ENCODE assay signal across 28 cellular contexts in genomic region chr16:537415-538335, GRCh38. TPM values are rescaled to one million over a fixed set of nuclear protein-coding genes. Genes with fewer than 3 reads are reported as not detected.
DNase-seq lines count a peak whose midpoint lies in the region; ATAC-seq, FAIRE-seq and TF ChIP-seq lines count a peak whose summit lies in the region.
"Had no signal": no experiment of that assay in that cellular context is flagged by ENCODE, and none has a peak within 500 bp of the region (broad histone marks: within the 10 kb centered on the region; RNA-seq: fewer than 3 reads in every experiment).

No MANE protein-coding gene starts in this region.

- POLR2A ChIA-PET in K562 (lab: Yijun Ruan, JAX), result interaction anchor here (1.0 to 1.1 kb wide), 2 partner anchors 10 to 16 kb away, joined by 4 to 5 read pairs; partner anchors contain the start of gene CAPN15

- BruUV-seq in Calu3 (replicated peaks; lab: Mats Ljungman, UMichigan) (no TSS peak), K562 (replicated peaks; lab: Mats Ljungman, UMichigan) (no TSS peak)

- H2AFZ ChIP-seq in K562 (ENCODE audit: low read depth, low read length) (no peak overlapping the region), neural progenitor cell (replicated peaks) (no peak overlapping the region)

- H3K4me1 Mint-ChIP-seq in Calu3 (ENCODE audit: low read depth, unreplicated experiment) (peaks cover 8% of the 10 kb centered on the region), neural progenitor cell (no peaks in the 10 kb centered on the region)

- H3K9me1 ChIP-seq in K562 (ENCODE audit: control insufficient read depth, insufficient read depth, low read length), result peaks cover 7% of the 10 kb centered on the region

- peaks cover 2 to 80% of the 10 kb centered on the region in 2 experiments; a peak in 3 of 5 replicates for H3K4me1 ChIP-seq in K562 (replicated peaks in 1 of 2; ENCODE audit: control insufficient read depth in 2 of 2, insufficient read depth in 2 of 2, low read length in 2 of 2)
- H3K4me1 ChIP-seq in neural progenitor cell, result no peaks in the 10 kb centered on the region

- H3K4me3 Mint-ChIP-seq in Calu3 (ENCODE audit: low read depth, unreplicated experiment), result no peak overlapping the region
- H3K4me3 Mint-ChIP-seq in neural progenitor cell, result no peak overlapping the region
- H3K4me3 Mint-ChIP-seq: activated CD4-positive, alpha-beta T cell treated with anti-CD3 and anti-CD28 coated beads for 36 hours; activated naive CD4-positive, alpha-beta T cell treated with anti-CD3 and anti-CD28 coated beads for 36 hours; activated T-cell treated with anti-CD3 and anti-CD28 coated beads, Interleukin-2, amount 50 U/mL, for 24 hours had no signal

- H3F3A ChIP-seq in neural progenitor cell (ENCODE audit: low read depth), result peaks cover 5% of the 10 kb centered on the region

- H3K27me3 ChIP-seq in K562 (ENCODE audit: control insufficient read depth in 2 of 2, insufficient read depth in 2 of 2, low read length in 2 of 2) (no peaks in the 10 kb centered on the region), neural progenitor cell (no peaks in the 10 kb centered on the region)

- H3K9me3 Mint-ChIP-seq in Calu3 (ENCODE audit: low read depth, unreplicated experiment), result no peaks in the 10 kb centered on the region
- H3K9me3 Mint-ChIP-seq in neural progenitor cell, result no peaks in the 10 kb centered on the region
- H3K9me3 Mint-ChIP-seq: activated naive CD4-positive, alpha-beta T cell treated with anti-CD3 and anti-CD28 coated beads for 36 hours; activated T-cell treated with anti-CD3 and anti-CD28 coated beads, Interleukin-2, amount 50 U/mL, for 24 hours had no signal

- TF ChIP-seq POLR2A in K562 (conservative IDR thresholded peaks at IDR 0.05) (no peak), erythroblast (IDR thresholded peaks at IDR 0.05; ENCODE audit: low read length) (no peak)

- H4K20me1 ChIP-seq in K562 (replicated peaks; ENCODE audit: control insufficient read depth, insufficient read depth, low read length), result peaks cover 4% of the 10 kb centered on the region; the same call in 1 of the 2 replicates
- H4K20me1 ChIP-seq in neural progenitor cell (ENCODE audit: low read depth), result peaks cover 49% of the 10 kb centered on the region

- no peaks in the 10 kb centered on the region for H3K27me3 Mint-ChIP-seq in Calu3 (ENCODE audit: unreplicated experiment)
- H3K27me3 Mint-ChIP-seq in neural progenitor cell (ENCODE audit: insufficient read depth, low read depth), result peaks cover 4% of the 10 kb centered on the region
- H3K27me3 Mint-ChIP-seq: activated CD4-positive, alpha-beta T cell treated with anti-CD3 and anti-CD28 coated beads for 36 hours; activated T-cell treated with anti-CD3 and anti-CD28 coated beads, Interleukin-2, amount 50 U/mL, for 24 hours had no signal

- H3K4me3 ChIP-seq in HFF-Myc (replicated peaks; ENCODE audit: low read depth, low read length) (no peak overlapping the region), K562 (no peak overlapping the region), neural progenitor cell (no peak overlapping the region)
- H3K4me3 ChIP-seq: lower lobe of right lung had no signal

- ATAC-seq in K562 (no peak), HG03439 (IDR thresholded peaks at IDR 0.05; ENCODE audit: unreplicated experiment) (no peak)
- ATAC-seq: activated CD4-positive, alpha-beta T cell treated with anti-CD3 and anti-CD28 coated beads for 36 hours; lower lobe of right lung had no signal

- TF ChIP-seq RAD21 in K562 (CRISPR knock-in tag; conservative IDR thresholded peaks at IDR 0.05 in 1 of 2, IDR thresholded peaks at IDR 0.05 in 1 of 2), result no peak

- no peak for TF ChIP-seq EP300 in K562 (IDR thresholded peaks at IDR 0.05; ENCODE audit: low read length)

- peaks cover 55% of the 10 kb centered on the region for H3K36me3 Mint-ChIP-seq in Calu3 (ENCODE audit: insufficient read depth, unreplicated experiment)
- H3K36me3 Mint-ChIP-seq in neural progenitor cell, result peaks cover 5% of the 10 kb centered on the region

- H3K36me3 ChIP-seq in K562 (ENCODE audit: control insufficient read depth, insufficient read depth, low read length) (peaks cover 71% of the 10 kb centered on the region; the same call in 1 of the 3 replicates), neural progenitor cell (no peaks in the 10 kb centered on the region)

- H3K27ac Mint-ChIP-seq in Calu3 (ENCODE audit: unreplicated experiment), result no peak overlapping the region
- no peak overlapping the region for H3K27ac Mint-ChIP-seq in neural progenitor cell
- H3K27ac Mint-ChIP-seq: activated CD4-positive, alpha-beta T cell treated with anti-CD3 and anti-CD28 coated beads for 36 hours; activated naive CD4-positive, alpha-beta T cell treated with anti-CD3 and anti-CD28 coated beads for 36 hours; activated T-cell treated with anti-CD3 and anti-CD28 coated beads, Interleukin-2, amount 50 U/mL, for 24 hours had no signal

- no peak overlapping the region; a peak in 1 of 4 replicates for H3K9ac ChIP-seq in K562 (ENCODE audit: insufficient read depth in 1 of 2, low read depth in 2 of 2, low read length in 2 of 2)
- no peak overlapping the region for H3K9ac ChIP-seq in neural progenitor cell

- FAIRE-seq in K562 (lab: Jason Lieb, UNC), result no peak
- FAIRE-seq: frontal cortex, H54, HTR-8/SVneo, kidney had no signal

- WGBS in K562 (ENCODE audit: insufficient coverage, low coverage, missing lambda C conversion rate), result 96% methylated on average over 38 of the region's 60 CpGs

- CTCF ChIA-PET in Calu3 (lab: Charles Lee) (no interaction called here), K562 (lab: Yijun Ruan, JAX; ENCODE audit: low intra/inter-chr PET ratio) (no interaction called here)

- peaks cover 97% of the 10 kb centered on the region for H3K79me2 ChIP-seq in K562 (ENCODE audit: control insufficient read depth, insufficient read depth, low read length)
- H3K79me2 ChIP-seq in neural progenitor cell (ENCODE audit: low read depth), result peaks cover 34% of the 10 kb centered on the region

- H3K27ac ChIP-seq in K562 (ENCODE audit: extremely low read depth, low read depth, low read length) (no peak overlapping the region), neural progenitor cell (no peak overlapping the region)
- H3K27ac ChIP-seq: lower lobe of right lung had no signal

- H3K4me2 ChIP-seq in K562 (ENCODE audit: insufficient read depth, low read length), result no peak overlapping the region
- H3K4me2 ChIP-seq in neural progenitor cell, result no peak overlapping the region

- DNase-seq in Calu3 (no peak), HFF-Myc (ENCODE audit: extremely low read depth, low read depth) (no peak), K562 (ENCODE audit: extremely low read depth in 1 of 4, low spot score in 3 of 4) (no peak), neural progenitor cell (ENCODE audit: low spot score) (no peak), erythroblast (lab: John Stamatoyannopoulos, UW) (no peak), dermis blood vessel endothelial cell (no peak), GM13976 (ENCODE audit: low spot score) (no peak)
- DNase-seq: activated CD4-positive, alpha-beta T cell treated with anti-CD3 and anti-CD28 coated beads for 36 hours; activated CD8-positive, alpha-beta memory T cell treated with anti-CD3 and anti-CD28 coated beads for 24 hours; activated naive CD4-positive, alpha-beta T cell treated with anti-CD3 and anti-CD28 coated beads for 36 hours; activated T-cell treated with anti-CD3 and anti-CD28 coated beads, Interleukin-2, amount 50 U/mL, for 24 hours; amniotic stem cell; DMS79; Kasumi-1; kidney; lower lobe of right lung; NCI-H1048; NCI-H187; NCI-H748 treated with DMSO at 0.1 percent for 48 hours; stimulated activated CD4-positive, alpha-beta T cell treated with anti-CD3 and anti-CD28 coated beads, Interleukin-4, amount 100 ng/mL, for 24 hours; stimulated activated naive CD4-positive, alpha-beta T cell treated with Interleukin-2 at 50 U/mL for 16 hours; T-helper 1 cell had no signal

- in situ Hi-C loops in K562 (cut with MboI) (no loop called here), GM13976 (cut with MboI; ENCODE audit: low sequenced_read_pairs, unreplicated experiment) (no loop called here)

- TF ChIP-seq CTCF in Calu3 (IDR thresholded peaks at IDR 0.05; ENCODE audit: unreplicated experiment), result peak; percentile 33
- TF ChIP-seq CTCF in HFF-Myc (IDR thresholded peaks at IDR 0.05; ENCODE audit: low read depth, low read length, missing control alignments), result peak; percentile 6
- TF ChIP-seq CTCF in K562 (IDR thresholded peaks at IDR 0.05 in 2 of 3, conservative IDR thresholded peaks at IDR 0.05 in 1 of 3; ENCODE audit: insufficient read depth in 2 of 3, low read depth in 1 of 3, low read length in 3 of 3), result no peak
- TF ChIP-seq CTCF in neural progenitor cell (IDR thresholded peaks at IDR 0.05), result peak; percentile 29
- TF ChIP-seq CTCF in GM13976 (IDR thresholded peaks at IDR 0.05; ENCODE audit: borderline replicate concordance, control extremely low read depth, extremely low read depth, insufficient read depth, missing control alignments), result no peak

- intact Hi-C loops in Calu3 (cut with micrococcal nuclease; ENCODE audit: unreplicated experiment), result no loop called here
- intact Hi-C loops in K562 (cut with micrococcal nuclease), result no loop called here

- H3K9me3 ChIP-seq in K562 (replicated peaks; ENCODE audit: control insufficient read depth, insufficient read depth, low read depth, low read length), result no peaks in the 10 kb centered on the region
- H3K9me3 ChIP-seq in neural progenitor cell (ENCODE audit: low read depth), result no peaks in the 10 kb centered on the region
- H3K9me3 ChIP-seq: lower lobe of right lung had no signal

RNA-seq across cellular contexts. Expression of gene CAPN15, which starts 10.2 kb away (rescaled TPM):
- 108 and 120 TPM in 2 replicates for total RNA-seq in Calu3 (2022)
- total RNA-seq in K562 (2011; cell fraction: chromatin; rRNA removed; ENCODE audit: low replicate concordance), result 95.0 and 335 TPM in 2 replicates
- 221 and 227 TPM in 2 replicates for total RNA-seq in K562 (2011; cell fraction: nucleolus; rRNA removed)
- 99.2 and 108 TPM in 2 replicates for total RNA-seq in K562 (2011; cell fraction: nucleoplasm; rRNA removed)
- 63.2 and 81.8 TPM in 2 replicates for total RNA-seq in K562 (2014; rRNA removed)
- 4.2 and 4.3 TPM in 2 replicates for total RNA-seq in K562 (2014; rRNA removed; fragmentation: Illumina TruSeq; extraction: Trizol)
- 26.1 and 28.1 TPM in 2 replicates for total RNA-seq in K562 (2015; rRNA removed; fragmentation: Illumina TruSeq; extraction: Trizol)
- 105 and 111 TPM in 2 replicates for total RNA-seq in K562 (2021)
- polyA plus RNA-seq in K562 (2011; rRNA removed), result 14.2 and 20.5 TPM in 2 replicates
- polyA plus RNA-seq in K562 (2011; cell fraction: cytosol; rRNA removed), result 20.0 and 89.6 TPM in 2 replicates
- polyA plus RNA-seq in K562 (2011; cell fraction: nucleus; rRNA removed), result 120 and 194 TPM in 2 replicates
- polyA plus RNA-seq in K562 (2012), result 43.4 and 45.5 TPM in 2 replicates
- polyA plus RNA-seq in K562 (2014; fragmentation: Illumina TruSeq; extraction: Trizol), result 4.9 and 23.2 TPM in 2 replicates
- polyA plus RNA-seq in K562 (2014; fragmentation: Nextera tagmentation; extraction: Ambion mirVana), result under 1 TPM; 0.62 to 0.77 TPM
- polyA plus RNA-seq in K562 (2014; rRNA removed), result 50.2 and 52.3 TPM in 2 replicates
- polyA minus RNA-seq in K562 (2011; rRNA and poly(A)+ RNA removed), result 5.4 and 12.8 TPM in 2 replicates
- 69.7 and 71.5 TPM in 2 replicates for polyA minus RNA-seq in K562 (2011; cell fraction: cytosol; rRNA and poly(A)+ RNA removed)
- polyA minus RNA-seq in K562 (2011; cell fraction: nucleus; rRNA and poly(A)+ RNA removed), result 29.7 and 35.1 TPM in 2 replicates
- 6.8 and 41.0 TPM in 2 replicates for total RNA-seq in neural progenitor cell (ENCODE audit: low replicate concordance)
- total RNA-seq in dermis blood vessel endothelial cell, result 50.5 and 83.4 TPM in 2 replicates

RNA-seq across cellular contexts. Expression of gene PRR35, which starts 22.5 kb away (rescaled TPM):
- total RNA-seq in Calu3 (2022) (not detected in 2 replicates), K562 (2014; rRNA removed) (0.41 and 0.45 TPM in 2 replicates), K562 (2014; rRNA removed; fragmentation: Illumina TruSeq; extraction: Trizol) (not detected in 2 replicates), K562 (2015; rRNA removed; fragmentation: Illumina TruSeq; extraction: Trizol) (0.08 TPM in 1 of 2 replicates, not detected in the other), K562 (2021) (0.18 and 0.42 TPM in 2 replicates), neural progenitor cell (ENCODE audit: low replicate concordance) (not detected in 2 replicates), dermis blood vessel endothelial cell (not detected in 2 replicates)
- total RNA-seq in K562 (2011; cell fraction: chromatin; rRNA removed; ENCODE audit: low replicate concordance), result 0.18 and 0.79 TPM in 2 replicates
- 0.66 and 1.3 TPM in 2 replicates for total RNA-seq in K562 (2011; cell fraction: nucleolus; rRNA removed)
- 0.29 and 0.53 TPM in 2 replicates for total RNA-seq in K562 (2011; cell fraction: nucleoplasm; rRNA removed)
- polyA plus RNA-seq in K562 (2011; rRNA removed) (0.09 and 0.17 TPM in 2 replicates), K562 (2014; fragmentation: Illumina TruSeq; extraction: Trizol) (0.07 TPM in 1 of 2 replicates, not detected in the other), K562 (2014; fragmentation: Nextera tagmentation; extraction: Ambion mirVana) (not detected), K562 (2014; rRNA removed) (0.15 and 0.24 TPM in 2 replicates)
- polyA plus RNA-seq in K562 (2011; cell fraction: cytosol; rRNA removed), result 0.07 and 1.2 TPM in 2 replicates
- 0.20 and 2.2 TPM in 2 replicates for polyA plus RNA-seq in K562 (2011; cell fraction: nucleus; rRNA removed)
- polyA plus RNA-seq in K562 (2012), result 0.09 and 0.14 TPM in 2 replicates
- polyA minus RNA-seq in K562 (2011; rRNA and poly(A)+ RNA removed), result not detected in 2 replicates
- not detected in 2 replicates for polyA minus RNA-seq in K562 (2011; cell fraction: cytosol; rRNA and poly(A)+ RNA removed)
- 0.27 TPM in 1 of 2 replicates, not detected in the other for polyA minus RNA-seq in K562 (2011; cell fraction: nucleus; rRNA and poly(A)+ RNA removed)
- total RNA-seq: activated CD4-positive, alpha-beta T cell treated with anti-CD3 and anti-CD28 coated beads for 36 hours; activated naive CD4-positive, alpha-beta T cell treated with anti-CD3 and anti-CD28 coated beads for 36 hours; epithelial cell of proximal tubule; frontal cortex; lower lobe of right lung; OCI-LY7 had no signal

RNA-seq across cellular contexts. Expression of gene NHLRC4, which starts 29.1 kb away (rescaled TPM):
- total RNA-seq in Calu3 (2022) (not detected in 2 replicates), K562 (2014; rRNA removed) (2.6 and 3.1 TPM in 2 replicates), K562 (2014; rRNA removed; fragmentation: Illumina TruSeq; extraction: Trizol) (0.47 and 0.48 TPM in 2 replicates), K562 (2015; rRNA removed; fragmentation: Illumina TruSeq; extraction: Trizol) (1.2 and 1.3 TPM in 2 replicates), K562 (2021) (2.0 and 3.0 TPM in 2 replicates), neural progenitor cell (ENCODE audit: low replicate concordance) (0.28 TPM in 1 of 2 replicates, not detected in the other), dermis blood vessel endothelial cell (1.9 and 2.7 TPM in 2 replicates)
- total RNA-seq in K562 (2011; cell fraction: chromatin; rRNA removed; ENCODE audit: low replicate concordance), result 3.1 and 8.5 TPM in 2 replicates
- 8.4 and 8.8 TPM in 2 replicates for total RNA-seq in K562 (2011; cell fraction: nucleolus; rRNA removed)
- total RNA-seq in K562 (2011; cell fraction: nucleoplasm; rRNA removed), result 5.0 TPM in 2 replicates
- polyA plus RNA-seq in K562 (2011; rRNA removed) (1.3 and 1.7 TPM in 2 replicates), K562 (2014; fragmentation: Illumina TruSeq; extraction: Trizol) (0.24 and 1.1 TPM in 2 replicates), K562 (2014; fragmentation: Nextera tagmentation; extraction: Ambion mirVana) (not detected), K562 (2014; rRNA removed) (3.2 and 3.7 TPM in 2 replicates)
- 2.0 and 4.5 TPM in 2 replicates for polyA plus RNA-seq in K562 (2011; cell fraction: cytosol; rRNA removed)
- 6.2 and 8.3 TPM in 2 replicates for polyA plus RNA-seq in K562 (2011; cell fraction: nucleus; rRNA removed)
- 1.7 and 7.2 TPM in 2 replicates for polyA plus RNA-seq in K562 (2012)
- 0.39 and 0.51 TPM in 2 replicates for polyA minus RNA-seq in K562 (2011; rRNA and poly(A)+ RNA removed)
- 1.3 TPM in 1 of 2 replicates, not detected in the other for polyA minus RNA-seq in K562 (2011; cell fraction: cytosol; rRNA and poly(A)+ RNA removed)
- 6.5 and 8.1 TPM in 2 replicates for polyA minus RNA-seq in K562 (2011; cell fraction: nucleus; rRNA and poly(A)+ RNA removed)

RNA-seq across cellular contexts. Expression of gene PIGQ, which starts 32.1 kb away (rescaled TPM):
- total RNA-seq in Calu3 (2022), result 101 and 106 TPM in 2 replicates
- 51.8 and 208 TPM in 2 replicates for total RNA-seq in K562 (2011; cell fraction: chromatin; rRNA removed; ENCODE audit: low replicate concordance)
- 193 and 220 TPM in 2 replicates for total RNA-seq in K562 (2011; cell fraction: nucleolus; rRNA removed)
- total RNA-seq in K562 (2011; cell fraction: nucleoplasm; rRNA removed), result 84.0 and 92.9 TPM in 2 replicates
- total RNA-seq in K562 (2014; rRNA removed), result 30.7 and 36.1 TPM in 2 replicates
- total RNA-seq in K562 (2014; rRNA removed; fragmentation: Illumina TruSeq; extraction: Trizol), result 2.3 and 3.4 TPM in 2 replicates
- 14.1 and 14.3 TPM in 2 replicates for total RNA-seq in K562 (2015; rRNA removed; fragmentation: Illumina TruSeq; extraction: Trizol)
- total RNA-seq in K562 (2021), result 43.7 and 49.6 TPM in 2 replicates
- polyA plus RNA-seq in K562 (2011; rRNA removed), result 11.2 and 19.4 TPM in 2 replicates
- 15.7 and 51.3 TPM in 2 replicates for polyA plus RNA-seq in K562 (2011; cell fraction: cytosol; rRNA removed)
- polyA plus RNA-seq in K562 (2011; cell fraction: nucleus; rRNA removed), result 84.7 and 175 TPM in 2 replicates
- polyA plus RNA-seq in K562 (2012), result 22.2 and 33.3 TPM in 2 replicates
- polyA plus RNA-seq in K562 (2014; fragmentation: Illumina TruSeq; extraction: Trizol), result 11.7 and 21.9 TPM in 2 replicates
- 1 to 10 TPM in 1 of 2 experiments, under 1 TPM in 1; 0.20 to 2.5 TPM for polyA plus RNA-seq in K562 (2014; fragmentation: Nextera tagmentation; extraction: Ambion mirVana)
- polyA plus RNA-seq in K562 (2014; rRNA removed), result 42.1 and 42.3 TPM in 2 replicates
- polyA minus RNA-seq in K562 (2011; rRNA and poly(A)+ RNA removed), result 9.6 and 17.9 TPM in 2 replicates
- 11.2 and 15.5 TPM in 2 replicates for polyA minus RNA-seq in K562 (2011; cell fraction: cytosol; rRNA and poly(A)+ RNA removed)
- 33.2 and 44.4 TPM in 2 replicates for polyA minus RNA-seq in K562 (2011; cell fraction: nucleus; rRNA and poly(A)+ RNA removed)
- total RNA-seq in neural progenitor cell (ENCODE audit: low replicate concordance), result 16.1 and 60.7 TPM in 2 replicates
- total RNA-seq in dermis blood vessel endothelial cell, result 25.4 and 32.2 TPM in 2 replicates

RNA-seq across cellular contexts. Expression of gene RAB40C, which starts 52.2 kb away (rescaled TPM):
- total RNA-seq in Calu3 (2022) (35.6 and 36.5 TPM in 2 replicates), K562 (2014; rRNA removed) (22.3 and 26.0 TPM in 2 replicates), K562 (2014; rRNA removed; fragmentation: Illumina TruSeq; extraction: Trizol) (1.9 and 2.5 TPM in 2 replicates), K562 (2015; rRNA removed; fragmentation: Illumina TruSeq; extraction: Trizol) (10.1 and 11.4 TPM in 2 replicates), K562 (2021) (23.4 and 25.3 TPM in 2 replicates), neural progenitor cell (ENCODE audit: low replicate concordance) (6.0 and 30.0 TPM in 2 replicates), dermis blood vessel endothelial cell (13.3 and 14.1 TPM in 2 replicates)
- total RNA-seq in K562 (2011; cell fraction: chromatin; rRNA removed; ENCODE audit: low replicate concordance), result 10.6 and 36.6 TPM in 2 replicates
- total RNA-seq in K562 (2011; cell fraction: nucleolus; rRNA removed), result 24.2 and 24.8 TPM in 2 replicates
- 15.5 and 15.6 TPM in 2 replicates for total RNA-seq in K562 (2011; cell fraction: nucleoplasm; rRNA removed)
- polyA plus RNA-seq in K562 (2011; rRNA removed) (8.7 and 10.9 TPM in 2 replicates), K562 (2014; fragmentation: Illumina TruSeq; extraction: Trizol) (5.6 and 13.3 TPM in 2 replicates), K562 (2014; fragmentation: Nextera tagmentation; extraction: Ambion mirVana) (under 1 TPM; 0.17 to 0.50 TPM), K562 (2014; rRNA removed) (20.9 and 22.3 TPM in 2 replicates)
- polyA plus RNA-seq in K562 (2011; cell fraction: cytosol; rRNA removed), result 15.6 and 35.2 TPM in 2 replicates
- polyA plus RNA-seq in K562 (2011; cell fraction: nucleus; rRNA removed), result 22.1 and 35.1 TPM in 2 replicates
- 15.7 and 28.1 TPM in 2 replicates for polyA plus RNA-seq in K562 (2012)
- 2.9 and 5.0 TPM in 2 replicates for polyA minus RNA-seq in K562 (2011; rRNA and poly(A)+ RNA removed)
- 10.3 and 15.5 TPM in 2 replicates for polyA minus RNA-seq in K562 (2011; cell fraction: cytosol; rRNA and poly(A)+ RNA removed)
- 4.8 and 5.1 TPM in 2 replicates for polyA minus RNA-seq in K562 (2011; cell fraction: nucleus; rRNA and poly(A)+ RNA removed)

Comparison
In these comparisons a context has a peak if more than half of its experiments do, and no peak if none do; other contexts are left out.
1. CTCF ChIP-seq: peak in Calu3 (single experiment), HFF-Myc (single experiment) and neural progenitor cell (single experiment); none in K562 (0 of 3) and GM13976 (single experiment).